ENCODE assay signal across 19 cellular contexts in genomic region chr1:71311396-71311795, GRCh38.
DNase-seq lines count a peak whose midpoint lies in the region; ATAC-seq and TF ChIP-seq lines count a peak whose summit lies in the region.
"Had no signal": no experiment of that assay in that cellular context is flagged by ENCODE, and none has a peak within 500 bp of the region (broad histone marks: within the 10 kb centered on the region; RNA-seq: fewer than 3 reads in every experiment).

No MANE protein-coding gene starts in this region.

- CTCF ChIA-PET in activated CD8-positive, alpha-beta memory T cell treated with anti-CD3 and anti-CD28 coated beads, Interleukin-2, amount 10 ng/mL, durations not matched to agents 7 days and 5 days (lab: Charles Lee), result no interaction called here

- H3K4me1 Mint-ChIP-seq in activated CD8-positive, alpha-beta memory T cell treated with anti-CD3 and anti-CD28 coated beads, Interleukin-2, amount 10 ng/mL, durations not matched to agents 7 days and 5 days, result no peaks in the 10 kb centered on the region
- H3K4me1 Mint-ChIP-seq in activated T-cell treated with anti-CD3 and anti-CD28 coated beads, Interleukin-2, amount 50 U/mL, for 4 hours (ENCODE audit: low read depth), result no peaks in the 10 kb centered on the region

- H3K4me3 Mint-ChIP-seq in activated CD8-positive, alpha-beta memory T cell treated with anti-CD3 and anti-CD28 coated beads, Interleukin-2, amount 10 ng/mL, durations not matched to agents 7 days and 5 days, result no peak overlapping the region
- H3K4me3 Mint-ChIP-seq in activated T-cell treated with anti-CD3 and anti-CD28 coated beads, Interleukin-2, amount 50 U/mL, for 4 hours, result no peak overlapping the region

- DNase-seq in AG20443 (ENCODE audit: low spot score) (peak; percentile 15), HCEC 1CT (peak; percentile 59), dedifferentiated amniotic fluid mesenchymal stem cell (ENCODE audit: extremely low spot score) (peak; percentile 21), iris pigment epithelial cell (ENCODE audit: low read depth) (peak; percentile 42)
- no peak for DNase-seq in activated CD8-positive, alpha-beta memory T cell treated with anti-CD3 and anti-CD28 coated beads, Interleukin-2, amount 10 ng/mL, durations not matched to agents 7 days and 5 days
- DNase-seq in activated T-cell treated with anti-CD3 and anti-CD28 coated beads, Interleukin-2, amount 50 U/mL, for 4 hours, result no peak
- DNase-seq: AML-193, DMS 273 treated with DMSO at 0.1 percent for 48 hours, GF-D8, NCI-H1105, NCI-H1694, NCI-H2227 treated with DMSO at 0.1 percent for 48 hours, NCI-H510A treated with DMSO at 0.1 percent for 48 hours, NCI-H774, SHP77 had no signal

- no peak for ATAC-seq in SK-N-SH treated with all-trans-retinoic acid at 6 μM for 48 hours
- no peak for ATAC-seq in activated CD8-positive, alpha-beta memory T cell treated with anti-CD3 and anti-CD28 coated beads, Interleukin-2, amount 10 ng/mL, durations not matched to agents 7 days and 5 days
- ATAC-seq in activated T-cell treated with anti-CD3 and anti-CD28 coated beads, Interleukin-2, amount 50 U/mL, for 4 hours, result no peak
- ATAC-seq: A549, GM12878, K562 had no signal

- no peaks in the 10 kb centered on the region for H3K36me3 Mint-ChIP-seq in activated CD8-positive, alpha-beta memory T cell treated with anti-CD3 and anti-CD28 coated beads, Interleukin-2, amount 10 ng/mL, durations not matched to agents 7 days and 5 days
- no peaks in the 10 kb centered on the region for H3K36me3 Mint-ChIP-seq in activated T-cell treated with anti-CD3 and anti-CD28 coated beads, Interleukin-2, amount 50 U/mL, for 4 hours (ENCODE audit: insufficient read depth)

- H3K9me3 Mint-ChIP-seq in activated CD8-positive, alpha-beta memory T cell treated with anti-CD3 and anti-CD28 coated beads, Interleukin-2, amount 10 ng/mL, durations not matched to agents 7 days and 5 days (ENCODE audit: low read depth), result peaks cover 10% of the 10 kb centered on the region
- peaks cover 12% of the 10 kb centered on the region for H3K9me3 Mint-ChIP-seq in activated T-cell treated with anti-CD3 and anti-CD28 coated beads, Interleukin-2, amount 50 U/mL, for 4 hours

- no peak overlapping the region for H3K27ac Mint-ChIP-seq in activated CD8-positive, alpha-beta memory T cell treated with anti-CD3 and anti-CD28 coated beads, Interleukin-2, amount 10 ng/mL, durations not matched to agents 7 days and 5 days

- no peaks in the 10 kb centered on the region for H3K27me3 Mint-ChIP-seq in activated CD8-positive, alpha-beta memory T cell treated with anti-CD3 and anti-CD28 coated beads, Interleukin-2, amount 10 ng/mL, durations not matched to agents 7 days and 5 days
- H3K27me3 Mint-ChIP-seq in activated T-cell treated with anti-CD3 and anti-CD28 coated beads, Interleukin-2, amount 50 U/mL, for 4 hours (ENCODE audit: low read depth), result no peaks in the 10 kb centered on the region

TF ChIP-seq in SK-N-SH treated with all-trans-retinoic acid at 6 μM for 48 hours, 23 proteins besides CTCF, POLR2A, EP300 and RAD21:
- no peak for TF ChIP-seq TOX (CRISPR knock-in tag; IDR thresholded peaks at IDR 0.05; ENCODE audit: borderline replicate concordance)
- TF ChIP-seq GLIS3 (CRISPR knock-in tag; IDR thresholded peaks at IDR 0.05), result no peak
- TF ChIP-seq ZFP30 (CRISPR knock-in tag; IDR thresholded peaks at IDR 0.05), result no peak
- TF ChIP-seq ZC3H10 (CRISPR knock-in tag; IDR thresholded peaks at IDR 0.05), result no peak

Comparison
In these comparisons a context has a peak if more than half of its experiments do, and no peak if none do; other contexts are left out.
1. DNase-seq: peak in AG20443 (single experiment), HCEC 1CT (single experiment), dedifferentiated amniotic fluid mesenchymal stem cell (single experiment) and iris pigment epithelial cell (single experiment); none in activated CD8-positive, alpha-beta memory T cell treated with anti-CD3 and anti-CD28 coated beads, Interleukin-2, amount 10 ng/mL, durations not matched to agents 7 days and 5 days (single experiment) and activated T-cell treated with anti-CD3 and anti-CD28 coated beads, Interleukin-2, amount 50 U/mL, for 4 hours (single experiment).